ENCODE assay signal across 18 cellular contexts in genomic region chr9:75504721-75505120, GRCh38.
DNase-seq lines count a peak whose midpoint lies in the region; ATAC-seq lines count a peak whose summit lies in the region.
"Had no signal": no experiment of that assay in that cellular context is flagged by ENCODE, and none has a peak within 500 bp of the region (broad histone marks: within the 10 kb centered on the region; RNA-seq: fewer than 3 reads in every experiment).

No MANE protein-coding gene starts in this region.

- H3K4me3 ChIP-seq in Karpas-422 (ENCODE audit: low read length): no peak overlapping the region
- H3K4me3 ChIP-seq: BLaER1, GM12878, Peyer's patch had no signal

- no peaks in the 10 kb centered on the region for H3K36me3 ChIP-seq in Karpas-422 (ENCODE audit: insufficient read depth, low read length)
- H3K36me3 ChIP-seq: BLaER1, Peyer's patch had no signal

- H3K79me2 ChIP-seq in Karpas-422 (ENCODE audit: low read length): no peaks in the 10 kb centered on the region

- ATAC-seq in left cardiac atrium: peak; percentile 29 to 41
- ATAC-seq in GM21423 (IDR thresholded peaks at IDR 0.05; ENCODE audit: unreplicated experiment): no peak
- no peak for ATAC-seq in GM19463 (IDR thresholded peaks at IDR 0.05; ENCODE audit: unreplicated experiment)
- ATAC-seq: GM12878 had no signal

- no peaks in the 10 kb centered on the region for H4K20me1 ChIP-seq in Karpas-422 (ENCODE audit: insufficient read depth, low read depth, low read length)
- H4K20me1 ChIP-seq: BLaER1 had no signal

- no peaks in the 10 kb centered on the region for H3K9me3 ChIP-seq in Karpas-422 (ENCODE audit: low read length)
- H3K9me3 ChIP-seq: Peyer's patch, SK-N-SH had no signal

- intact Hi-C loops in left cardiac atrium (cut with DNase I): no loop called here
- intact Hi-C loops in cardiac septum (cut with DNase I): no loop called here

- DNase-seq in left cardiac atrium (no peak), cardiac septum (ENCODE audit: low spot score) (no peak), astrocyte of the hippocampus (ENCODE audit: low read depth, low spot score) (peak; percentile 10), midbrain (lab: John Stamatoyannopoulos, UW) (peak; percentile 2), T-helper 9 cell (no peak), Karpas-422 (no peak)
- DNase-seq: DND-41, NCI-H1092, NCI-H2081 treated with DMSO at 0.1 percent for 48 hours, NCI-H2227 treated with DMSO at 0.1 percent for 48 hours, NCI-H524, Peyer's patch, SHP77, SK-N-SH had no signal

- no peaks in the 10 kb centered on the region for H3K4me1 ChIP-seq in Karpas-422 (ENCODE audit: low read length)
- H3K4me1 ChIP-seq: BLaER1, Peyer's patch had no signal

- H3K4me2 ChIP-seq in Karpas-422 (ENCODE audit: low read depth, low read length, poor library complexity, severe bottlenecking): no peak overlapping the region
- H3K4me2 ChIP-seq: BLaER1, SK-N-SH had no signal

- H2AFZ ChIP-seq in Karpas-422 (ENCODE audit: low read length): no peak overlapping the region

- no peak overlapping the region for H3K27ac ChIP-seq in Karpas-422 (ENCODE audit: low read length)
- H3K27ac ChIP-seq: BLaER1, Peyer's patch had no signal

- H3K27me3 ChIP-seq in Karpas-422 (ENCODE audit: low read length): no peaks in the 10 kb centered on the region; the same call in 1 of the 2 replicates
- H3K27me3 ChIP-seq: BLaER1, Peyer's patch had no signal

- H3K9me2 ChIP-seq in Karpas-422 (replicated peaks; ENCODE audit: insufficient read depth, low read length): no peaks in the 10 kb centered on the region

- H3K9ac ChIP-seq in Karpas-422 (ENCODE audit: low read length): no peak overlapping the region
- H3K9ac ChIP-seq: BLaER1, SK-N-SH had no signal

Comparison
In these comparisons a context has a peak if more than half of its experiments do, and no peak if none do; other contexts are left out.
1. ATAC-seq: peak in left cardiac atrium (2 of 2); none in GM21423 (single experiment) and GM19463 (single experiment).
2. DNase-seq: peak in astrocyte of the hippocampus (single experiment) and midbrain (single experiment); none in left cardiac atrium (single experiment), cardiac septum (single experiment), T-helper 9 cell (single experiment) and Karpas-422 (single experiment).